In the genomic region with DNA sequence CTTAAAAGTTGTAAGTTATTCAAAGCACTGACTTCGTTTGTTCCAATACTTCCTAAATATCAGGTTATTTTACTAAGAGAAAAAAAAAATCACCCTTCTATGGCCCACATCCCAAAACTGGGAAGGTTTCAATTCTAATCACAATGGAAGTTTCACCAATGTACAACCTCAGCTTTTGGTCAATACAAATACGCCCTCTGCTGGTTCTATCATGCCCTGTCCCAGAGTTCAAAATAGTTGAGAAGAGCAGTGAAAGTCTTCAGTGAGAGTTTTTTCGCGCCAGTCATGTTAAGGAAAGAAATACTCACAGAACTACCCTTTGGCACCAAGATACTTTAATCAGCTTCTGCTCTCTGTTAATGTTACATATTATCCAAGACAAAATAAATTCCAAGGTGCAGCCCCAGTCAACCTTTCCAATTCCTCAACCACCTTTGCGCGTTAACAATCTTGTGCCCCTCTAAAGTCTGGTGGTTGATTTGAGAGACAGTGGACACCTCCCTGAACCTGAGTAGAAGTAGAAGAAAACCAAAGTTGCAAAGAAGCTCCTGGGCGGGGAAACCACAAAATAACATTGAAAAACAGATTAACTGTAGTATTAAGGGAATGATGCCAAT, we compare ENCODE assay signal across 8 cellular contexts. TPM values are rescaled to one million over a fixed set of nuclear protein-coding genes. Genes with fewer than 3 reads are reported as not detected.
A peak's percentile ranks its signal among the peaks of the same experiment; 100 is the strongest.
DNase-seq lines count a peak whose midpoint lies in the region; ATAC-seq and TF ChIP-seq lines count a peak whose summit lies in the region.

No MANE protein-coding gene starts in this region.

- peak; percentile 88 for TF ChIP-seq CTCF in CD8-positive, alpha-beta T cell (IDR thresholded peaks at IDR 0.05)
- peak; percentile 94 for TF ChIP-seq CTCF in HFFc6 (IDR thresholded peaks at IDR 0.05)
- peak; percentile 95 for TF ChIP-seq CTCF in endodermal cell (conservative IDR thresholded peaks at IDR 0.05)
- peak; percentile 88 for TF ChIP-seq CTCF in mesothelial cell of epicardium (IDR thresholded peaks at IDR 0.05; ENCODE audit: unreplicated experiment)

- no peaks in the 10 kb centered on the region for H3K9me3 Mint-ChIP-seq in CD8-positive, alpha-beta T cell
- no peaks in the 10 kb centered on the region for H3K9me3 Mint-ChIP-seq in HFFc6
- no peaks in the 10 kb centered on the region for H3K9me3 Mint-ChIP-seq in activated CD4-positive, alpha-beta T cell treated with anti-CD3 and anti-CD28 coated beads, Interleukin-2, amount 10 ng/mL, durations not matched to agents 24 days and 14 days
- peaks cover 30% of the 10 kb centered on the region for H3K9me3 Mint-ChIP-seq in endodermal cell
- H3K9me3 Mint-ChIP-seq in mesothelial cell of epicardium, result peaks cover 23% of the 10 kb centered on the region
- H3K9me3 Mint-ChIP-seq in stimulated activated naive CD8-positive, alpha-beta T cell treated with anti-CD3 and anti-CD28 coated beads, Interleukin-15, amount 100 ng/mL, for 72 hours, result no peaks in the 10 kb centered on the region

- no peaks in the 10 kb centered on the region for H3K4me1 ChIP-seq in CD8-positive, alpha-beta T cell (ENCODE audit: insufficient read depth, low read length)
- no peaks in the 10 kb centered on the region for H3K4me1 ChIP-seq in endodermal cell (ENCODE audit: control insufficient read depth, insufficient read depth, low read length)

- H3K4me3 Mint-ChIP-seq in CD8-positive, alpha-beta T cell, result no peak overlapping the region
- H3K4me3 Mint-ChIP-seq in HFFc6 (no peak overlapping the region), endodermal cell (no peak overlapping the region), mesothelial cell of epicardium (no peak overlapping the region)
- no peak overlapping the region for H3K4me3 Mint-ChIP-seq in activated CD4-positive, alpha-beta T cell treated with anti-CD3 and anti-CD28 coated beads, Interleukin-2, amount 10 ng/mL, durations not matched to agents 24 days and 14 days
- H3K4me3 Mint-ChIP-seq in stimulated activated naive CD8-positive, alpha-beta T cell treated with anti-CD3 and anti-CD28 coated beads, Interleukin-15, amount 100 ng/mL, for 72 hours, result no peak overlapping the region

- intact Hi-C loops in CD8-positive, alpha-beta T cell (cut with DNase I, micrococcal nuclease), result loop anchor here (1.0 to 5.0 kb wide), 5 partner anchors 318 to 512 kb away; no protein-coding TSS in a partner anchor
- intact Hi-C loops in activated CD4-positive, alpha-beta T cell treated with anti-CD3 and anti-CD28 coated beads, Interleukin-2, amount 10 ng/mL, durations not matched to agents 24 days and 14 days (cut with micrococcal nuclease), result loop anchor here (1.0 to 10.0 kb wide), 4 partner anchors 74 to 944 kb away; partner anchors contain the start of gene ALS2

- H3K9ac ChIP-seq in endodermal cell (ENCODE audit: extremely low read depth, low read length, poor library complexity, severe bottlenecking), result no peak overlapping the region

- no peaks in the 10 kb centered on the region for H3K9me3 ChIP-seq in CD8-positive, alpha-beta T cell (ENCODE audit: low read length)
- H3K9me3 ChIP-seq in endodermal cell (ENCODE audit: control insufficient read depth, low read length), result peaks cover 35% of the 10 kb centered on the region

- CTCF ChIA-PET in CD8-positive, alpha-beta T cell (lab: Charles Lee), result interaction anchor here (0.6 to 8.0 kb wide), 15 partner anchors 8 to 996 kb away, joined by 3 to 137 read pairs (median 4); partner anchors contain the start of gene CASP10

- H3K27ac ChIP-seq in CD8-positive, alpha-beta T cell (ENCODE audit: low read depth, low read length), result no peak overlapping the region
- no peak overlapping the region for H3K27ac ChIP-seq in endodermal cell (ENCODE audit: low read depth, low read length)

- POLR2A ChIA-PET in CD8-positive, alpha-beta T cell (lab: Charles Lee), result interaction anchor here (0.6 to 0.7 kb wide), 2 partner anchors 15 to 375 kb away, joined by 3 to 4 read pairs; no protein-coding TSS in a partner anchor

- WGBS in endodermal cell (ENCODE audit: insufficient coverage in 1 of 2, insufficient read length in 1 of 2), 2 experiments, result 39 to 56% methylated on average over 3 to 7 of the region's 7 CpGs

- H3K27me3 ChIP-seq in CD8-positive, alpha-beta T cell (ENCODE audit: insufficient read depth, low read length), result no peaks in the 10 kb centered on the region
- H3K27me3 ChIP-seq in endodermal cell (ENCODE audit: control insufficient read depth, insufficient read depth, low read length, poor library complexity, severe bottlenecking), result no peaks in the 10 kb centered on the region

- H3K4me1 Mint-ChIP-seq in CD8-positive, alpha-beta T cell (ENCODE audit: low read depth), result no peaks in the 10 kb centered on the region
- peaks cover 11% of the 10 kb centered on the region for H3K4me1 Mint-ChIP-seq in HFFc6 (ENCODE audit: low read depth)
- peaks cover 5% of the 10 kb centered on the region for H3K4me1 Mint-ChIP-seq in activated CD4-positive, alpha-beta T cell treated with anti-CD3 and anti-CD28 coated beads, Interleukin-2, amount 10 ng/mL, durations not matched to agents 24 days and 14 days
- peaks cover 3% of the 10 kb centered on the region for H3K4me1 Mint-ChIP-seq in endodermal cell
- no peaks in the 10 kb centered on the region for H3K4me1 Mint-ChIP-seq in mesothelial cell of epicardium
- peaks cover 15% of the 10 kb centered on the region for H3K4me1 Mint-ChIP-seq in stimulated activated naive CD8-positive, alpha-beta T cell treated with anti-CD3 and anti-CD28 coated beads, Interleukin-15, amount 100 ng/mL, for 72 hours

- peak; percentile 61 for ATAC-seq in CD8-positive, alpha-beta T cell
- ATAC-seq in stimulated activated naive CD8-positive, alpha-beta T cell treated with anti-CD3 and anti-CD28 coated beads, Interleukin-15, amount 100 ng/mL, for 72 hours, result peak; percentile 68
- no peak for ATAC-seq in HG03095 (IDR thresholded peaks at IDR 0.05; ENCODE audit: unreplicated experiment)

- H3K36me3 Mint-ChIP-seq in CD8-positive, alpha-beta T cell, result no peaks in the 10 kb centered on the region
- H3K36me3 Mint-ChIP-seq in HFFc6 (ENCODE audit: low read depth), result no peaks in the 10 kb centered on the region; the same call in 1 of the 2 replicates
- no peaks in the 10 kb centered on the region for H3K36me3 Mint-ChIP-seq in activated CD4-positive, alpha-beta T cell treated with anti-CD3 and anti-CD28 coated beads, Interleukin-2, amount 10 ng/mL, durations not matched to agents 24 days and 14 days (ENCODE audit: low read depth)
- H3K36me3 Mint-ChIP-seq in endodermal cell (ENCODE audit: low read depth), result no peaks in the 10 kb centered on the region
- no peaks in the 10 kb centered on the region for H3K36me3 Mint-ChIP-seq in mesothelial cell of epicardium

- peak; percentile 11 to 62 (median 35) for DNase-seq in CD8-positive, alpha-beta T cell
- DNase-seq in HFFc6 (peak; percentile 69), NCI-H524 treated with DMSO at 0.1 percent for 48 hours (lab: John Stamatoyannopoulos, UW) (peak; percentile 15), endodermal cell (peak; percentile 86), mesothelial cell of epicardium (ENCODE audit: low spot score in 2 of 2, unreplicated experiment in 2 of 2) (peak in 1 of 2 experiments; percentile 62)
- DNase-seq in activated CD4-positive, alpha-beta T cell treated with anti-CD3 and anti-CD28 coated beads, Interleukin-2, amount 10 ng/mL, durations not matched to agents 24 days and 14 days, result peak; percentile 87
- DNase-seq in stimulated activated naive CD8-positive, alpha-beta T cell treated with anti-CD3 and anti-CD28 coated beads, Interleukin-15, amount 100 ng/mL, for 72 hours, result peak; percentile 41 to 44

- H3K36me3 ChIP-seq in CD8-positive, alpha-beta T cell (ENCODE audit: insufficient read depth, low read length), result no peaks in the 10 kb centered on the region
- no peaks in the 10 kb centered on the region for H3K36me3 ChIP-seq in endodermal cell (ENCODE audit: control insufficient read depth, insufficient read depth, low read length)

- no peak overlapping the region for H3K4me3 ChIP-seq in CD8-positive, alpha-beta T cell (ENCODE audit: low read depth, low read length)
- no peak overlapping the region for H3K4me3 ChIP-seq in endodermal cell (ENCODE audit: low read length)

- H3K27me3 Mint-ChIP-seq in CD8-positive, alpha-beta T cell (ENCODE audit: low read depth), result peaks cover 10% of the 10 kb centered on the region
- H3K27me3 Mint-ChIP-seq in HFFc6 (ENCODE audit: insufficient read depth) (no peaks in the 10 kb centered on the region; the same call in 1 of the 2 replicates), endodermal cell (ENCODE audit: insufficient read depth) (no peaks in the 10 kb centered on the region), mesothelial cell of epicardium (ENCODE audit: low read depth) (no peaks in the 10 kb centered on the region)
- H3K27me3 Mint-ChIP-seq in activated CD4-positive, alpha-beta T cell treated with anti-CD3 and anti-CD28 coated beads, Interleukin-2, amount 10 ng/mL, durations not matched to agents 24 days and 14 days, result peaks cover 9% of the 10 kb centered on the region
- H3K27me3 Mint-ChIP-seq in stimulated activated naive CD8-positive, alpha-beta T cell treated with anti-CD3 and anti-CD28 coated beads, Interleukin-15, amount 100 ng/mL, for 72 hours, result peaks cover 8% of the 10 kb centered on the region

- no peak overlapping the region for H3K27ac Mint-ChIP-seq in CD8-positive, alpha-beta T cell
- H3K27ac Mint-ChIP-seq in HFFc6 (no peak overlapping the region), endodermal cell (no peak overlapping the region), mesothelial cell of epicardium (no peak overlapping the region)
- H3K27ac Mint-ChIP-seq in activated CD4-positive, alpha-beta T cell treated with anti-CD3 and anti-CD28 coated beads, Interleukin-2, amount 10 ng/mL, durations not matched to agents 24 days and 14 days, result no peak overlapping the region
- no peak overlapping the region for H3K27ac Mint-ChIP-seq in stimulated activated naive CD8-positive, alpha-beta T cell treated with anti-CD3 and anti-CD28 coated beads, Interleukin-15, amount 100 ng/mL, for 72 hours

RNA-seq across cellular contexts. Expression of gene SUMO1, which starts 59.9 kb away (rescaled TPM):
- 10 to 100 TPM; 86.1 to 87.4 TPM for total RNA-seq in CD8-positive, alpha-beta T cell
- total RNA-seq in HFFc6 (2021; fragmentation: NEBNext Ultra II Directional; extraction: Animal tissue kit (Norgen Biotek cat#: 25700)), result 100 to 1,000 TPM; 135 to 153 (median 147) TPM
- 121 and 127 TPM in 2 replicates for total RNA-seq in activated CD4-positive, alpha-beta T cell treated with anti-CD3 and anti-CD28 coated beads, Interleukin-2, amount 10 ng/mL, durations not matched to agents 24 days and 14 days
- total RNA-seq in endodermal cell (100 to 1,000 TPM; 168 to 183 TPM), mesothelial cell of epicardium (106 to 113 TPM (median 110 TPM) in 3 replicates)
- polyA plus RNA-seq in endodermal cell (2013, experiment 1 of 2), result 151 TPM
- 147 TPM for polyA plus RNA-seq in endodermal cell (2013, experiment 2 of 2)
